ENCODE assay signal across 8 cellular contexts in genomic region chr5:141417494-141418172, GRCh38. TPM values are rescaled to one million over a fixed set of nuclear protein-coding genes. Genes with fewer than 3 reads are reported as not detected.
DNase-seq lines count a peak whose midpoint lies in the region; ATAC-seq, FAIRE-seq and TF ChIP-seq lines count a peak whose summit lies in the region.
"Not testable (repeated sequence)": the region's sequence is repeated elsewhere in the genome, so short reads cannot be mapped to it uniquely, and the experiment has no call there.

PCDHGB7 (plus strand) TSS chr5:141417677; CDS start chr5:141417860, 183 bp downstream.

- not testable (repeated sequence) for TF ChIP-seq POLR2A in GM12878 (IDR thresholded peaks at IDR 0.05; ENCODE audit: low read depth, low read length); tibial nerve (IDR thresholded peaks at IDR 0.05)

- H3K4me1 ChIP-seq in H9 (ENCODE audit: insufficient read depth, low read length); GM12878 (ENCODE audit: control insufficient read depth, insufficient read depth, low read length): not testable (repeated sequence)
- H3K4me1 ChIP-seq in left ventricle myocardium inferior (peaks cover 53% of the 10 kb centered on the region), tibial nerve (peaks cover 0 to 20% (median 0%) of the 10 kb centered on the region in 4 donors)

- peak; percentile 54 for FAIRE-seq in GM12878 (lab: Jason Lieb, UNC)

- H3K56ac ChIP-seq in H9 (ENCODE audit: insufficient read length, low read depth, low read length) = not testable (repeated sequence)

- H3K27ac ChIP-seq in H9 (ENCODE audit: insufficient read length, low read depth, low read length); GM12878 (ENCODE audit: control insufficient read depth, insufficient read depth): not testable (repeated sequence)
- H3K27ac ChIP-seq in left ventricle myocardium inferior (replicated peaks) (peak within 1 kb of the TSS; percentile 79), tibial nerve (peak within 1 kb of the TSS in 1 of 4 donors; percentile 40)

- not testable (repeated sequence) for H4K5ac ChIP-seq in H9 (ENCODE audit: insufficient read length, low read depth, low read length)

- in situ Hi-C loops in GM12878 (cut with MboI) = loop anchor here (5.0 kb wide), 1 partner anchor 145 kb away; no protein-coding TSS in a partner anchor

- H3K23ac ChIP-seq in H9 (ENCODE audit: insufficient read length, low read depth, low read length) = not testable (repeated sequence)

- TF ChIP-seq CTCF in GM12864 (IDR thresholded peaks at IDR 0.05; ENCODE audit: low read depth, low read length, missing control alignments) (peak; percentile 78), H9 (conservative IDR thresholded peaks at IDR 0.05) (peak; percentile 87), LNCAP (IDR thresholded peaks at IDR 0.05) (peak; percentile 36; the same call in 1 of the 2 replicates), GM12878 (IDR thresholded peaks at IDR 0.05 in 2 of 3, conservative IDR thresholded peaks at IDR 0.05 in 1 of 3; ENCODE audit: control insufficient read depth in 2 of 3, extremely low read depth in 1 of 3, insufficient read depth in 1 of 3, low read depth in 3 of 3, low read length in 3 of 3) (peak; percentile 68 to 90 (median 89)), left ventricle myocardium inferior (IDR thresholded peaks at IDR 0.05; ENCODE audit: borderline replicate concordance) (peak; percentile 85), tibial nerve (IDR thresholded peaks at IDR 0.05) (peak; percentile 43 to 66 (median 50))

- H3K4me2 ChIP-seq in H9 (ENCODE audit: insufficient read depth, insufficient read length, low read length) = peak within 1 kb of the TSS; percentile 84
- peak within 1 kb of the TSS; percentile 22; the same call in 1 of the 2 replicates for H3K4me2 ChIP-seq in GM12878 (ENCODE audit: control insufficient read depth, insufficient read depth)

- BruUV-seq in GM12878 (replicated peaks; lab: Mats Ljungman, UMichigan) = not testable (repeated sequence)

- H3K27me3 Mint-ChIP-seq in H9 (ENCODE audit: low read depth) (peaks cover 20% of the 10 kb centered on the region), T-cell (peaks cover 63 to 81% of the 10 kb centered on the region in 2 donors)

- H4K8ac ChIP-seq in H9 (replicated peaks; ENCODE audit: insufficient read length, low read depth, low read length) = not testable (repeated sequence)

- H2BK15ac ChIP-seq in H9 (ENCODE audit: low read depth, low read length) = not testable (repeated sequence)

- peak; percentile 70 for TF ChIP-seq RAD21 in GM12878 (IDR thresholded peaks at IDR 0.05; ENCODE audit: insufficient read depth, low read depth, low read length)

- H3K79me2 ChIP-seq in H9 (ENCODE audit: insufficient read depth, low read length); GM12878 (ENCODE audit: control insufficient read depth, insufficient read depth, low read length): not testable (repeated sequence)

- not testable (repeated sequence) for H2AFZ ChIP-seq in H9 (ENCODE audit: low read length)
- H2AFZ ChIP-seq in GM12878 (ENCODE audit: control insufficient read depth, low read depth, low read length) = peak within 1 kb of the TSS; percentile 70

- not testable (repeated sequence) for H4K20me1 ChIP-seq in H9 (ENCODE audit: control insufficient read depth, insufficient read depth, insufficient read length); GM12878 (ENCODE audit: control insufficient read depth, insufficient read depth)

- not testable (repeated sequence) for TF ChIP-seq EP300 in GM12878 (IDR thresholded peaks at IDR 0.05; ENCODE audit: borderline replicate concordance in 1 of 2, control insufficient read depth in 1 of 2, low read depth in 2 of 2, low read length in 2 of 2); tibial nerve (IDR thresholded peaks at IDR 0.05)

- ATAC-seq in T-cell (replicated peaks in 1 of 4) (peak in 3 of 4 experiments; percentile 50 to 56 (median 54)), GM12878 (peak; percentile 86)

- H3K9me3 Mint-ChIP-seq in H9 (peaks cover 66 to 77% of the 10 kb centered on the region in 2 experiments), T-cell (peaks cover 11 to 32% (median 31%) of the 10 kb centered on the region in 3 donors)

- H3K4me3 ChIP-seq in GM12864 (ENCODE audit: low read depth, low read length) (peak within 1 kb of the TSS; percentile 52), GM12878 (peak within 1 kb of the TSS; percentile 59), left ventricle myocardium inferior (peak within 1 kb of the TSS; percentile 66), tibial nerve (peak within 1 kb of the TSS; percentile 15 to 46 (median 24))

- H3K27me3 ChIP-seq in H9 (ENCODE audit: insufficient read depth, low read length); GM12878 (replicated peaks in 1 of 2; ENCODE audit: control insufficient read depth in 2 of 2, insufficient read depth in 2 of 2, low read length in 1 of 2); left ventricle myocardium inferior (ENCODE audit: low read depth); tibial nerve: not testable (repeated sequence)

- H2BK5ac ChIP-seq in H9 (ENCODE audit: insufficient read length, low read length) = not testable (repeated sequence)

- intact Hi-C loops in GM12878 (cut with micrococcal nuclease; ENCODE audit: unreplicated experiment) = loop anchor here (1.0 kb wide), 2 partner anchors 141 to 147 kb away; no protein-coding TSS in a partner anchor
- intact Hi-C loops in left ventricle myocardium inferior (cut with micrococcal nuclease) = loop anchor here (10.0 kb wide), 1 partner anchor 137 kb away; no protein-coding TSS in a partner anchor

- peaks cover 9 to 17% of the 10 kb centered on the region in 2 experiments for H3K4me1 Mint-ChIP-seq in H9
- peaks cover 23 to 40% (median 26%) of the 10 kb centered on the region in 3 donors for H3K4me1 Mint-ChIP-seq in T-cell

- H3K9ac ChIP-seq in H9 (ENCODE audit: extremely low read depth, insufficient read length, low read length) = peak within 1 kb of the TSS; percentile 58
- not testable (repeated sequence) for H3K9ac ChIP-seq in GM12878 (ENCODE audit: control insufficient read depth, insufficient read depth, low read length)

- peaks cover 58 to 84% (median 62%) of the 10 kb centered on the region in 3 experiments for H3K36me3 Mint-ChIP-seq in H9 (ENCODE audit: insufficient read depth in 1 of 3, low read depth in 3 of 3)
- peaks cover 24% of the 10 kb centered on the region for H3K36me3 Mint-ChIP-seq in T-cell

- H3T11ph ChIP-seq in H9 (ENCODE audit: low read length) = not testable (repeated sequence)

- H4K91ac ChIP-seq in H9 (ENCODE audit: insufficient read length, low read depth, low read length) = not testable (repeated sequence)

- not testable (repeated sequence) for H3K36me3 ChIP-seq in GM12878 (ENCODE audit: control insufficient read depth in 2 of 2, insufficient read depth in 2 of 2, low read length in 1 of 2)
- H3K36me3 ChIP-seq in left ventricle myocardium inferior (peaks cover 49% of the 10 kb centered on the region), tibial nerve (peaks cover 0 to 30% (median 0%) of the 10 kb centered on the region in 3 donors)

- H2AK5ac ChIP-seq in H9 (ENCODE audit: insufficient read length, low read length) = not testable (repeated sequence)

- CTCF ChIA-PET in T-cell (lab: Charles Lee) (interaction anchor here in 1 of 2 donors (0.6 to 1.8 kb wide), 3 partner anchors 11 to 22 kb away, joined by 4 to 6 read pairs (median 6); no protein-coding TSS in a partner anchor), GM12878 (lab: Yijun Ruan, JAX) (interaction anchor here (0.6 to 10.9 kb wide), 21 partner anchors 13 to 161 kb away, joined by 3 to 245 read pairs (median 7); partner anchors contain the start of genes PCDHGA12, PCDHGB3, PCDHGC3 and TAF7)

- H3K4ac ChIP-seq in H9 (ENCODE audit: low read depth, low read length) = not testable (repeated sequence)

- RAD21 ChIA-PET in GM12878 (lab: Charles Lee; ENCODE audit: unreplicated experiment) = interaction anchor here (0.6 to 3.1 kb wide), 11 partner anchors 58 to 177 kb away, joined by 3 to 28 read pairs (median 4); partner anchors contain the start of gene PCDHGC3

- SMC1A ChIA-PET in GM12878 (lab: Charles Lee; ENCODE audit: uncharacterized antibody, unreplicated experiment) = interaction anchor here (0.8 to 7.4 kb wide), 12 partner anchors 11 to 150 kb away, joined by 3 to 67 read pairs (median 4); partner anchors contain the start of gene PCDHGA12

- not testable (repeated sequence) for H2BK120ac ChIP-seq in H9 (ENCODE audit: low read depth, low read length, poor library complexity, severe bottlenecking)

- not testable (repeated sequence) for H2BK20ac ChIP-seq in H9 (ENCODE audit: low read depth, low read length, poor library complexity, severe bottlenecking)

- not testable (repeated sequence) for H3K23me2 ChIP-seq in H9 (ENCODE audit: insufficient read length, low read depth, low read length, poor library complexity, severe bottlenecking)

- H3K14ac ChIP-seq in H9 (ENCODE audit: insufficient read depth, low read length) = not testable (repeated sequence)

- H3K27ac Mint-ChIP-seq in H9 (peak within 1 kb of the TSS in 1 of 3 experiments; percentile 55; a peak in 1 of 7 replicates), T-cell (peak within 1 kb of the TSS in 1 of 2 donors; percentile 76)

- H3K4me3 Mint-ChIP-seq in H9 = peak within 1 kb of the TSS; percentile 79 to 86
- H3K4me3 Mint-ChIP-seq in T-cell = peak within 1 kb of the TSS in 2 of 3 donors; percentile 49 to 50

- WGBS in H9 (ENCODE audit: extremely low coverage, insufficient read length, low lambda C conversion rate) = no CpG with 5 or more reads among the region's 47 CpGs
- WGBS in GM12878 (ENCODE audit: insufficient coverage, insufficient replicate concordance, low lambda C conversion rate, missing lambda C conversion rate) = 41% methylated on average over 47 of the region's 47 CpGs
- WGBS in tibial nerve, 2 donors = 10 to 16% methylated on average over 35 to 47 of the region's 47 CpGs

- H2BK12ac ChIP-seq in H9 (ENCODE audit: insufficient read length, low read depth, low read length) = not testable (repeated sequence)

- H3K9me3 ChIP-seq in H9 (ENCODE audit: control insufficient read depth, low read depth, low read length) (peaks cover 13% of the 10 kb centered on the region), left ventricle myocardium inferior (replicated peaks) (peaks cover 99% of the 10 kb centered on the region), tibial nerve (peaks cover 0 to 100% (median 52%) of the 10 kb centered on the region in 4 donors)
- not testable (repeated sequence) for H3K9me3 ChIP-seq in GM12878 (replicated peaks; ENCODE audit: control insufficient read depth, insufficient read depth, low read length)

- H3K18ac ChIP-seq in H9 (ENCODE audit: insufficient read length, low read depth, low read length) = peak within 1 kb of the TSS; percentile 60

- POLR2A ChIA-PET in T-cell (lab: Charles Lee) = interaction anchor here (0.6 kb wide), 2 partner anchors 116 to 186 kb away, joined by 3 to 7 read pairs; no protein-coding TSS in a partner anchor
- POLR2A ChIA-PET in GM12878 (lab: Charles Lee) = interaction anchor here (2.3 kb wide), 1 partner anchor 146 kb away, joined by 8 read pairs; no protein-coding TSS in a partner anchor

- H3K79me1 ChIP-seq in H9 (ENCODE audit: insufficient read depth, low read depth, low read length, poor library complexity, severe bottlenecking) = not testable (repeated sequence)

- DNase-seq in GM12864 (ENCODE audit: low read depth); GM12878 (ENCODE audit: low read depth, low spot score); occipital lobe (lab: John Stamatoyannopoulos, UW): not testable (repeated sequence)
- peak; percentile 85 for DNase-seq in H9
- peak in 16 of 34 experiments; percentile 14 to 45 (median 24) for DNase-seq in T-cell
- peak; percentile 81 for DNase-seq in left ventricle myocardium inferior
- peak; percentile 37 to 60 for DNase-seq in tibial nerve (ENCODE audit: low spot score in 2 of 2)

RNA-seq across cellular contexts. Expression of gene PCDHGB7, which starts in this region (rescaled TPM):
- 6.8 and 7.7 TPM in 2 replicates for total RNA-seq in H9 (2021)
- under 1 TPM; 0.16 to 0.33 (median 0.22) TPM for total RNA-seq in T-cell
- total RNA-seq in GM12878 (2013; cell fraction: nucleolus; rRNA removed) = 11.5 and 12.0 TPM in 2 replicates
- total RNA-seq in GM12878 (2014; rRNA removed) = 0.49 and 0.68 TPM in 2 replicates
- 0.72 and 0.74 TPM in 2 replicates for total RNA-seq in GM12878 (2014; rRNA removed; fragmentation: Illumina TruSeq; extraction: Trizol)
- total RNA-seq in GM12878 (2021) = 1.3 and 1.5 TPM in 2 replicates
- polyA plus RNA-seq in GM12878 (2011; ENCODE audit: low read depth) = 0.22 TPM
- 0.20 and 0.27 TPM in 2 replicates for polyA plus RNA-seq in GM12878 (2011; rRNA removed)
- 0.18 and 0.22 TPM in 2 replicates for polyA plus RNA-seq in GM12878 (2011; cell fraction: cytosol; rRNA removed)
- 1.7 and 2.0 TPM in 2 replicates for polyA plus RNA-seq in GM12878 (2011; cell fraction: nucleus; rRNA removed)
- 0.63 and 0.64 TPM in 2 replicates for polyA plus RNA-seq in GM12878 (2012)
- polyA plus RNA-seq in GM12878 (2014; fragmentation: Illumina TruSeq; extraction: Trizol) = 0.38 and 0.40 TPM in 2 replicates
- not detected for polyA plus RNA-seq in GM12878 (2014; fragmentation: Nextera tagmentation; extraction: Ambion mirVana)
- 0.32 and 0.41 TPM in 2 replicates for polyA plus RNA-seq in GM12878 (2014; rRNA removed)
- under 1 TPM; 0.35 to 0.74 TPM for polyA plus RNA-seq in GM12878 (2016; fragmentation: Nextera tagmentation; extraction: Ambion mirVana)
- polyA minus RNA-seq in GM12878 (2011; rRNA and poly(A)+ RNA removed) = 0.66 and 1.1 TPM in 2 replicates
- 0.52 TPM in 1 of 2 replicates, not detected in the other for polyA minus RNA-seq in GM12878 (2011; cell fraction: cytosol; rRNA and poly(A)+ RNA removed)
- 2.3 and 2.9 TPM in 2 replicates for polyA minus RNA-seq in GM12878 (2011; cell fraction: nucleus; rRNA and poly(A)+ RNA removed)
- 7.9 TPM for total RNA-seq in left ventricle myocardium inferior
- 15.6 TPM for total RNA-seq in occipital lobe
- 10 to 100 TPM; 14.6 to 19.2 (median 18.0) TPM for total RNA-seq in tibial nerve

Comparison
In these comparisons a context has a peak if more than half of its experiments do, and no peak if none do; other contexts are left out.
1. Peak in ATAC-seq in T-cell; RNA of the gene not detected or under 1 TPM.
2. CTCF ChIP-seq: peak in every context shown above with its lines; median percentile 89 in GM12878; 87 in H9; 85 in left ventricle myocardium inferior; 78 in GM12864; 50 in tibial nerve; 36 in LNCAP.